In the genomic region with DNA sequence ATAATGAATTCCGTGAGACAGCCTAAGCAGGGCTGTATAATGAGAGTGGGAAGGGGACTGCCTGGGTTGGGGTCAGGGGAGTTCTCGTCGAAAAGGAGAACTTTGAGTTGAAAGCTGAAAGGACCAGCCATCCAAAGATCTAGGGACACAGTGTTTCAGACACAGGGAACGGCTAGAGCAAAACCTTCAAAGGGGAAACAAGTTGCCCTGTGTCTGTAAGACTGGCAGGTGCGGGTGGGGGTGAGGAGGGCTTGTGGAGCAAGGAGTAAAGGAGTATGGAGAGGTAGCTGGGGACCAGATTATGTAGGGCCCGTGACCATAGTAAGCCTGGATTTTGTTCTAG, we compare ENCODE assay signal across 9 cellular contexts. TPM values are rescaled to one million over a fixed set of nuclear protein-coding genes. Genes with fewer than 3 reads are reported as not detected.
DNase-seq lines count a peak whose midpoint lies in the region; ATAC-seq and TF ChIP-seq lines count a peak whose summit lies in the region.
"Had no signal": no experiment of that assay in that cellular context is flagged by ENCODE, and none has a peak within 500 bp of the region (broad histone marks: within the 10 kb centered on the region; RNA-seq: fewer than 3 reads in every experiment).

No MANE protein-coding gene starts in this region.

- ATAC-seq in GM21619 (IDR thresholded peaks at IDR 0.05; ENCODE audit: unreplicated experiment) (no peak), gastroesophageal sphincter (no peak)

- no peak for TF ChIP-seq EP300 in gastroesophageal sphincter (IDR thresholded peaks at IDR 0.05)

- H3K4me2 ChIP-seq in parathyroid adenoma (ENCODE audit: low read length) = peak overlapping the region; percentile 9

- no peak for TF ChIP-seq POLR2A in NB4 (IDR thresholded peaks at IDR 0.05; ENCODE audit: extremely low read depth, insufficient read length)
- no peak for TF ChIP-seq POLR2A in gastroesophageal sphincter (IDR thresholded peaks at IDR 0.05)

- peaks cover 18% of the 10 kb centered on the region for H3K36me3 ChIP-seq in effector memory CD4-positive, alpha-beta T cell (ENCODE audit: control insufficient read depth, insufficient read depth, low read length)
- peaks cover 2% of the 10 kb centered on the region for H3K36me3 ChIP-seq in parathyroid adenoma (ENCODE audit: control insufficient read depth, insufficient read depth, low read length)
- peaks cover 7 to 21% of the 10 kb centered on the region in 2 donors for H3K36me3 ChIP-seq in gastroesophageal sphincter

- H3K9ac ChIP-seq in parathyroid adenoma = no peak overlapping the region

- peak overlapping the region; percentile 12 for H3K27ac ChIP-seq in effector memory CD4-positive, alpha-beta T cell (ENCODE audit: insufficient read depth, low read length, poor library complexity, severe bottlenecking)
- no peak overlapping the region for H3K27ac ChIP-seq in parathyroid adenoma
- H3K27ac ChIP-seq in gastroesophageal sphincter = peak overlapping the region in 2 of 4 donors; percentile 97 to 98

- H3K4me1 ChIP-seq in effector memory CD4-positive, alpha-beta T cell (ENCODE audit: control insufficient read depth, insufficient read depth, low read length, poor library complexity, severe bottlenecking) = peaks cover 27% of the 10 kb centered on the region
- H3K4me1 ChIP-seq in parathyroid adenoma = peaks cover 3% of the 10 kb centered on the region
- H3K4me1 ChIP-seq in gastroesophageal sphincter = peaks cover 4 to 45% (median 15%) of the 10 kb centered on the region in 3 donors

- DNase-seq in GM12864 (ENCODE audit: low read depth) (no peak), NB4 (ENCODE audit: low read depth) (peak; percentile 20), NCI-H69 (lab: John Stamatoyannopoulos, UW) (no peak), GM19240 (ENCODE audit: insufficient read length, low spot score) (no peak)
- DNase-seq in effector memory CD4-positive, alpha-beta T cell = no peak
- DNase-seq: amniotic stem cell had no signal

- no peak overlapping the region for H2AFZ ChIP-seq in parathyroid adenoma

- no peaks in the 10 kb centered on the region for H3K9me3 ChIP-seq in effector memory CD4-positive, alpha-beta T cell (ENCODE audit: control insufficient read depth, low read length)
- no peaks in the 10 kb centered on the region for H3K9me3 ChIP-seq in parathyroid adenoma (ENCODE audit: control insufficient read depth, low read length)
- H3K9me3 ChIP-seq in gastroesophageal sphincter = no peaks in the 10 kb centered on the region

- peak overlapping the region; percentile 42 for H3K4me3 ChIP-seq in GM12864 (ENCODE audit: low read depth, low read length)
- H3K4me3 ChIP-seq in NB4 (ENCODE audit: low read depth, low read length) = peak overlapping the region; percentile 53
- H3K4me3 ChIP-seq in effector memory CD4-positive, alpha-beta T cell (ENCODE audit: insufficient read depth, low read depth, low read length, poor library complexity, severe bottlenecking) = no peak overlapping the region
- H3K4me3 ChIP-seq in parathyroid adenoma (ENCODE audit: low read depth, low read length) = no peak overlapping the region
- peak overlapping the region in 1 of 2 donors; percentile 86 for H3K4me3 ChIP-seq in gastroesophageal sphincter

- no peaks in the 10 kb centered on the region for H3K79me2 ChIP-seq in parathyroid adenoma

- H3K27me3 ChIP-seq in effector memory CD4-positive, alpha-beta T cell (replicated peaks; ENCODE audit: control insufficient read depth, insufficient read depth, low read length, poor library complexity, severe bottlenecking) = no peaks in the 10 kb centered on the region
- H3K27me3 ChIP-seq in parathyroid adenoma (ENCODE audit: control insufficient read depth, insufficient read depth, low read length) (no peaks in the 10 kb centered on the region), gastroesophageal sphincter (no peaks in the 10 kb centered on the region)

- 67 to 100% methylated on average over 1 to 6 of the region's 6 CpGs for WGBS in gastroesophageal sphincter (ENCODE audit: low coverage in 1 of 2), 2 donors

- no peak for TF ChIP-seq CTCF in GM12864 (IDR thresholded peaks at IDR 0.05; ENCODE audit: low read depth, low read length, missing control alignments)
- TF ChIP-seq CTCF in NB4 (IDR thresholded peaks at IDR 0.05; ENCODE audit: low read depth, low read length) = no peak
- TF ChIP-seq CTCF in parathyroid adenoma (IDR thresholded peaks at IDR 0.05) = no peak
- no peak for TF ChIP-seq CTCF in gastroesophageal sphincter (IDR thresholded peaks at IDR 0.05)

RNA-seq across cellular contexts. Expression of a gene that starts 1.3 kb away (rescaled TPM):
- total RNA-seq in gastroesophageal sphincter = 100 to 1,000 TPM; 290 to 425 (median 324) TPM

Comparison
In these comparisons a context has a peak if more than half of its experiments do, and no peak if none do; other contexts are left out.
1. H3K4me3 ChIP-seq: peak in GM12864 (single experiment) and NB4 (single experiment); none in effector memory CD4-positive, alpha-beta T cell (single experiment) and parathyroid adenoma (single experiment).